11 cellular contexts compared by ENCODE assay signal in genomic region chr9:15304620-15305019, GRCh38. TPM values are rescaled to one million over a fixed set of nuclear protein-coding genes. Genes with fewer than 3 reads are reported as not detected.
DNase-seq lines count a peak whose midpoint lies in the region; ATAC-seq and TF ChIP-seq lines count a peak whose summit lies in the region.
"Had no signal": no experiment of that assay in that cellular context is flagged by ENCODE, and none has a peak within 500 bp of the region (broad histone marks: within the 10 kb centered on the region; RNA-seq: fewer than 3 reads in every experiment).

No MANE protein-coding gene starts in this region.

- DNase-seq in CD4-positive, alpha-beta memory T cell, result no peak
- DNase-seq in chondrocyte (ENCODE audit: low spot score) (no peak), NCI-H1436 (lab: John Stamatoyannopoulos, UW) (no peak), NCI-H1048 (lab: John Stamatoyannopoulos, UW) (no peak), WERI-Rb-1 (no peak)
- DNase-seq in stimulated activated CD4-positive, alpha-beta T cell treated with anti-CD3 and anti-CD28 coated beads, Interleukin-2, amount 100 ng/mL, for 48 hours, result no peak
- DNase-seq: activated gamma-delta T cell, NCI-H446 treated with DMSO at 0.1 percent for 48 hours, ovary had no signal

- TF ChIP-seq CTCF in chondrocyte (IDR thresholded peaks at IDR 0.05) (no peak), WERI-Rb-1 (IDR thresholded peaks at IDR 0.05; ENCODE audit: low read depth, low read length) (no peak)

- POLR2A ChIA-PET in CD4-positive, alpha-beta memory T cell (lab: Charles Lee; ENCODE audit: partially characterized antibody), result interaction anchor here (3.9 to 9.7 kb wide), 2 partner anchors 9 to 206 kb away, joined by 26 to 197 read pairs; partner anchors contain the start of gene PSIP1

- ATAC-seq in GM18867 (IDR thresholded peaks at IDR 0.05; ENCODE audit: unreplicated experiment) (peak; percentile 32), HG03066 (IDR thresholded peaks at IDR 0.05; ENCODE audit: low read depth, unreplicated experiment) (peak; percentile 30)

- peaks cover 53% of the 10 kb centered on the region for H3K4me1 ChIP-seq in CD4-positive, alpha-beta memory T cell (ENCODE audit: insufficient read depth, low read length)

- H3K9me3 ChIP-seq in CD4-positive, alpha-beta memory T cell (ENCODE audit: control insufficient read depth in 1 of 2, low read length in 2 of 2), result no peaks in the 10 kb centered on the region
- no peaks in the 10 kb centered on the region for H3K9me3 ChIP-seq in WERI-Rb-1 (ENCODE audit: severe bottlenecking)
- H3K9me3 ChIP-seq: ovary had no signal

- intact Hi-C loops in CD4-positive, alpha-beta memory T cell (cut with micrococcal nuclease), result loop anchor here (5.0 kb wide), 1 partner anchor 208 kb away; the partner anchor contains the start of gene PSIP1

- H3K27ac Mint-ChIP-seq in CD4-positive, alpha-beta memory T cell, result peak overlapping the region in 4 of 7 donors; percentile 23 to 96 (median 81)
- no peak overlapping the region for H3K27ac Mint-ChIP-seq in chondrocyte (ENCODE audit: unreplicated experiment)

- no peak overlapping the region for H3K27ac ChIP-seq in CD4-positive, alpha-beta memory T cell (ENCODE audit: low read depth, low read length)
- no peak overlapping the region for H3K27ac ChIP-seq in WERI-Rb-1
- H3K27ac ChIP-seq: ovary had no signal

- H3K27me3 Mint-ChIP-seq in CD4-positive, alpha-beta memory T cell, result no peaks in the 10 kb centered on the region
- no peaks in the 10 kb centered on the region for H3K27me3 Mint-ChIP-seq in chondrocyte (ENCODE audit: low read depth)

- no peaks in the 10 kb centered on the region for H3K36me3 ChIP-seq in CD4-positive, alpha-beta memory T cell (ENCODE audit: insufficient read depth, low read length)
- H3K36me3 ChIP-seq in WERI-Rb-1, result no peaks in the 10 kb centered on the region
- H3K36me3 ChIP-seq: ovary had no signal

- H3K36me3 Mint-ChIP-seq in CD4-positive, alpha-beta memory T cell, result peaks cover 0 to 7% of the 10 kb centered on the region in 2 donors
- H3K36me3 Mint-ChIP-seq in chondrocyte (ENCODE audit: low read depth), result peaks cover 11% of the 10 kb centered on the region

- H3K4me3 ChIP-seq in CD4-positive, alpha-beta memory T cell (ENCODE audit: low read length in 2 of 2), result no peak overlapping the region
- H3K4me3 ChIP-seq in WERI-Rb-1 (ENCODE audit: low read depth, low read length), result no peak overlapping the region
- H3K4me3 ChIP-seq: ovary had no signal

- H3K4me1 Mint-ChIP-seq in CD4-positive, alpha-beta memory T cell, result peaks cover 37 to 59% (median 48%) of the 10 kb centered on the region in 4 donors
- H3K4me1 Mint-ChIP-seq in chondrocyte (ENCODE audit: low read depth), result peaks cover 57% of the 10 kb centered on the region

- CTCF ChIA-PET in CD4-positive, alpha-beta memory T cell (lab: Charles Lee; ENCODE audit: partially characterized antibody), result interaction anchor here (1.0 to 10.9 kb wide), 4 partner anchors 10 to 93 kb away, joined by 3 to 120 read pairs (median 7); no protein-coding TSS in a partner anchor

- H3K9me3 Mint-ChIP-seq in CD4-positive, alpha-beta memory T cell, result peaks cover 0 to 1% (median 0%) of the 10 kb centered on the region in 8 donors
- no peaks in the 10 kb centered on the region for H3K9me3 Mint-ChIP-seq in chondrocyte (ENCODE audit: low read depth)

- peak overlapping the region in 7 of 8 donors; percentile 6 to 99 (median 96) for H3K4me3 Mint-ChIP-seq in CD4-positive, alpha-beta memory T cell
- H3K4me3 Mint-ChIP-seq in chondrocyte (ENCODE audit: unreplicated experiment), result peak overlapping the region; percentile 98

- H3K27me3 ChIP-seq in CD4-positive, alpha-beta memory T cell (ENCODE audit: insufficient read depth, low read length), result no peaks in the 10 kb centered on the region
- H3K27me3 ChIP-seq in WERI-Rb-1 (ENCODE audit: insufficient read depth, low read depth, severe bottlenecking), result no peaks in the 10 kb centered on the region
- H3K27me3 ChIP-seq: ovary had no signal

RNA-seq across cellular contexts. Expression of gene TTC39B, which starts 2.4 kb away (rescaled TPM):
- 10 to 100 TPM; 29.0 to 30.2 TPM for total RNA-seq in CD4-positive, alpha-beta memory T cell
- 10 to 100 TPM; 10.5 to 10.8 TPM for polyA plus RNA-seq in CD4-positive, alpha-beta memory T cell
- 27.9 to 35.1 TPM (median 30.6 TPM) in 3 replicates for total RNA-seq in chondrocyte
